Comparison of ENCODE assay signal across 8 cellular contexts in the genomic region with DNA sequence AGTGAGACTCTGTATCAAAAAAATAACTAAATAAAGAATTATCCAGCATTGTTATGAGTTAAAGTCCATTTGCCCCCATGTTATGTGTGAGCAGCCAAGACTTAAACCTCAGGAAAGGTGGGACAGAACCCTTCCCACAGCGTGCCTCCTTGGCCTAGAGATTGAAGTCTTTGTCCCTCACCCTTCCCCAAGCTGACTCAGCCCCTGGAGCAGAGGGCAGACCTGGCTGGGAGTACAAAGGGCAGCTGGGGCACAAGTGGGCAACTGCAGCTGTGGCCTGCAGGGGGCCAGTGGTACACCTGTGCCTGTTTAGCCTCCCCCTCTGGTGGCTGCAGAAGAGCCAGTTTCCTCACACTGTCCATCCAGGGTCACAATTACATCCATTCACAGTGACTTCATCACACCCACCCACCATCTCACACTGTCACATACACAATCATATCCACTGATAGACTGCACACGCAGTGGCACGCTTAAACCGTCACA. TPM values are rescaled to one million over a fixed set of nuclear protein-coding genes. Genes with fewer than 3 reads are reported as not detected.
A peak's percentile ranks its signal among the peaks of the same experiment; 100 is the strongest.
DNase-seq lines count a peak whose midpoint lies in the region; ATAC-seq, FAIRE-seq and TF ChIP-seq lines count a peak whose summit lies in the region.

No MANE protein-coding gene starts in this region.

- TF ChIP-seq CTCF in BJ (IDR thresholded peaks at IDR 0.05; ENCODE audit: insufficient read depth, low read depth, low read length), result peak; percentile 59

- POLR2A ChIA-PET in BJ (lab: Charles Lee), result interaction anchor here (0.8 kb wide), 1 partner anchor 41 kb away, joined by 3 read pairs; a partner anchor contains a TSS

- no peak for DNase-seq in BJ (ENCODE audit: low read depth)
- DNase-seq in GM18507 (ENCODE audit: extremely low spot score, insufficient read length, low read depth), result no peak
- DNase-seq in NCI-H2196 treated with DMSO at 0.1 percent for 48 hours (lab: John Stamatoyannopoulos, UW; ENCODE audit: unreplicated experiment), result peak; percentile 20
- no peak for DNase-seq in adipocyte (ENCODE audit: low read depth)
- no peak for DNase-seq in NK-92 (lab: John Stamatoyannopoulos, UW; ENCODE audit: unreplicated experiment)

- peak overlapping the region; percentile 82 for H3K9ac ChIP-seq in adipocyte (ENCODE audit: low read length)

- H3K4me3 ChIP-seq in BJ (ENCODE audit: low read depth, low read length) (peak overlapping the region; percentile 54), adipocyte (ENCODE audit: low read length) (peak overlapping the region; percentile 81), iPS-11a (ENCODE audit: low read depth, low read length) (peak overlapping the region; percentile 55), skin epidermis (peak overlapping the region; percentile 32 to 63 (median 49))

- H3K27ac ChIP-seq in skin epidermis, result peak overlapping the region in 20 of 21 experiments; percentile 75 to 96 (median 91)

- peak; percentile 86 for FAIRE-seq in GM18507 (lab: Jason Lieb, UNC)

- ATAC-seq in HG02870 (IDR thresholded peaks at IDR 0.05; ENCODE audit: unreplicated experiment), result peak; percentile 38

- H3K27me3 ChIP-seq in BJ (ENCODE audit: control insufficient read depth, insufficient read depth, low read length) (no peaks in the 10 kb centered on the region), adipocyte (replicated peaks; ENCODE audit: control insufficient read depth, insufficient read depth, low read length) (no peaks in the 10 kb centered on the region)

- H3K9me3 ChIP-seq in adipocyte (ENCODE audit: control insufficient read depth, low read length), result no peaks in the 10 kb centered on the region

- peaks cover 33% of the 10 kb centered on the region for H3K4me1 ChIP-seq in adipocyte (ENCODE audit: control insufficient read depth, insufficient read depth, low read length)

- H3K36me3 ChIP-seq in BJ (ENCODE audit: control insufficient read depth, insufficient read depth, low read length) (peaks cover 3% of the 10 kb centered on the region; the same call in 1 of the 2 replicates), adipocyte (ENCODE audit: control insufficient read depth, insufficient read depth, low read length, severe bottlenecking) (peaks cover 13% of the 10 kb centered on the region)

- CTCF ChIA-PET in BJ (lab: Yijun Ruan, JAX), result interaction anchor here (0.6 to 4.5 kb wide), 10 partner anchors 8 to 430 kb away, joined by 3 to 42 read pairs (median 6); a partner anchor contains a TSS

RNA-seq across cellular contexts. Expression of a gene that starts 0.9 kb away (rescaled TPM):
- polyA plus RNA-seq in BJ (2011; rRNA removed), result 31.7 and 55.7 TPM in 2 replicates
- polyA minus RNA-seq in BJ (2011; rRNA and poly(A)+ RNA removed), result 35.6 and 69.7 TPM in 2 replicates

RNA-seq across cellular contexts. Expression of a gene that starts 7.5 kb away (rescaled TPM):
- 10.7 and 16.5 TPM in 2 replicates for polyA plus RNA-seq in BJ (2011; rRNA removed)
- polyA minus RNA-seq in BJ (2011; rRNA and poly(A)+ RNA removed), result 7.0 and 8.8 TPM in 2 replicates

RNA-seq across cellular contexts. Expression of a gene that starts 8.5 kb away (rescaled TPM):
- polyA plus RNA-seq in BJ (2011; rRNA removed), result 53.6 and 61.1 TPM in 2 replicates
- polyA minus RNA-seq in BJ (2011; rRNA and poly(A)+ RNA removed), result 24.5 and 35.5 TPM in 2 replicates

RNA-seq across cellular contexts. Expression of a gene that starts 13.3 kb away (rescaled TPM):
- 1,978 and 2,324 TPM in 2 replicates for polyA plus RNA-seq in BJ (2011; rRNA removed)
- polyA minus RNA-seq in BJ (2011; rRNA and poly(A)+ RNA removed), result 601 and 981 TPM in 2 replicates

RNA-seq across cellular contexts. Expression of a gene that starts 15.1 kb away (rescaled TPM):
- 55.9 and 88.7 TPM in 2 replicates for polyA plus RNA-seq in BJ (2011; rRNA removed)
- 44.2 and 76.7 TPM in 2 replicates for polyA minus RNA-seq in BJ (2011; rRNA and poly(A)+ RNA removed)
